ENCODE assay signal across 11 cellular contexts in the genomic region with DNA sequence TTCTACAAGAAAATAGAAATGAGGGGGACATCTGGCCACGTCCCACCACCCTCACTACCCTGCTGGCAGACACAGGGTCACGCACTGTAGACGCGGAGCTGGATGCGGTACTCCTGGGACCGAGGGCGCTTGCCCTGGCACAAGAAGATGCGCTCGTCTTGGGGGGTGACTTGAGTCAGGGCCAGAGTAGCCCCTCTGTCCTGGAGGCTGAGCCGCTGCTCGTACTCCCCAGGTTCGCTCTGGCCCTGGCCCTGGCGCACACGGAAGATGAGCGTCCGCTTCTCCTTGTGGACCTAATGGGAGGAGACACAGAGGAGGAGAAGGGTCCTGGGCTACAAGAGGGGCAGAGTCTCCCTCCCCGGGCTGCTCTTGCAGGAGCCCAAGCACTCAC. TPM values are rescaled to one million over a fixed set of nuclear protein-coding genes. Genes with fewer than 3 reads are reported as not detected.
DNase-seq lines count a peak whose midpoint lies in the region; ATAC-seq and TF ChIP-seq lines count a peak whose summit lies in the region.
"Had no signal": no experiment of that assay in that cellular context is flagged by ENCODE, and none has a peak within 500 bp of the region (broad histone marks: within the 10 kb centered on the region; RNA-seq: fewer than 3 reads in every experiment).

No MANE protein-coding gene starts in this region.

- H3K27me3 ChIP-seq in CD8-positive, alpha-beta memory T cell (ENCODE audit: insufficient read depth, low read length, poor library complexity, severe bottlenecking), result peaks cover 14% of the 10 kb centered on the region
- H3K27me3 ChIP-seq in OCI-LY3 (ENCODE audit: low read depth, low read length), result peaks cover 14% of the 10 kb centered on the region

- 0 out of 2 replicates have a peak overlapping the region, but pooled peaks have one; percentile 100 for H3K4me2 ChIP-seq in OCI-LY3 (ENCODE audit: low read length)

- no peaks in the 10 kb centered on the region for H3K36me3 Mint-ChIP-seq in CD8-positive, alpha-beta memory T cell

- H3K4me1 ChIP-seq in CD8-positive, alpha-beta memory T cell (ENCODE audit: insufficient read depth, low read length), result peaks cover 23% of the 10 kb centered on the region
- H3K4me1 ChIP-seq in OCI-LY3 (ENCODE audit: low read length) (peaks cover 40% of the 10 kb centered on the region), mucosa of descending colon (ENCODE audit: low read depth) (peaks cover 29% of the 10 kb centered on the region)

- no peak overlapping the region for H3K4me3 ChIP-seq in CD8-positive, alpha-beta memory T cell (ENCODE audit: low read length)
- H3K4me3 ChIP-seq in OCI-LY3 (ENCODE audit: low read length) (no peak overlapping the region; the same call in 1 of the 2 replicates), epithelial cell of proximal tubule (ENCODE audit: low read depth, low read length) (peak overlapping the region; percentile 76), mucosa of descending colon (no peak overlapping the region)

- no peaks in the 10 kb centered on the region for H3K9me3 ChIP-seq in CD8-positive, alpha-beta memory T cell (ENCODE audit: low read length)
- H3K9me3 ChIP-seq in OCI-LY3 (ENCODE audit: insufficient read depth, low read length) (no peaks in the 10 kb centered on the region), mucosa of descending colon (no peaks in the 10 kb centered on the region)

- POLR2A ChIA-PET in CD8-positive, alpha-beta memory T cell (lab: Charles Lee), result interaction anchor here (0.6 kb wide), 2 partner anchors 24 to 312 kb away, joined by 3 read pairs; no protein-coding TSS in a partner anchor

- no peak for DNase-seq in CD8-positive, alpha-beta memory T cell
- DNase-seq in epithelial cell of proximal tubule (ENCODE audit: low read depth) (no peak), retina (peak; percentile 10), mucosa of descending colon (no peak), DMS114 treated with DMSO at 0.1 percent for 48 hours (lab: John Stamatoyannopoulos, UW; ENCODE audit: unreplicated experiment) (no peak)
- DNase-seq: activated CD4-positive, CD25-positive, alpha-beta regulatory T cell treated with anti-CD3 and anti-CD28 coated beads, Interleukin-2, amount 50 U/mL, for 72 hours; foreskin fibroblast; GOT3 had no signal

- H3K27me3 Mint-ChIP-seq in CD8-positive, alpha-beta memory T cell, result peaks cover 14 to 30% of the 10 kb centered on the region in 2 donors

- no peaks in the 10 kb centered on the region for H4K20me1 ChIP-seq in OCI-LY3 (ENCODE audit: insufficient read depth, low read length)

- H3K79me2 ChIP-seq in OCI-LY3 (ENCODE audit: low read length), result no peaks in the 10 kb centered on the region

- CTCF ChIA-PET in CD8-positive, alpha-beta memory T cell (lab: Charles Lee), result interaction anchor here (1.1 to 1.8 kb wide), 4 partner anchors 9 to 119 kb away, joined by 3 to 4 read pairs (median 3); no protein-coding TSS in a partner anchor

- no peak overlapping the region for H2AFZ ChIP-seq in OCI-LY3 (ENCODE audit: low read depth, low read length)

- ATAC-seq in GM19452 (IDR thresholded peaks at IDR 0.05; ENCODE audit: unreplicated experiment), result no peak
- no peak for ATAC-seq in mucosa of descending colon
- ATAC-seq in HG03565 (IDR thresholded peaks at IDR 0.05; ENCODE audit: unreplicated experiment), result no peak

- H3K9me3 Mint-ChIP-seq in CD8-positive, alpha-beta memory T cell, result no peaks in the 10 kb centered on the region

- H3K4me3 Mint-ChIP-seq in CD8-positive, alpha-beta memory T cell, result peak overlapping the region in 5 of 7 donors; percentile 22 to 76 (median 69)

- H3K27ac Mint-ChIP-seq in CD8-positive, alpha-beta memory T cell, result peak overlapping the region in 1 of 8 donors; percentile 48

- intact Hi-C loops in mucosa of descending colon (cut with DNase I, micrococcal nuclease), result no loop called here

- no peak overlapping the region for H3K27ac ChIP-seq in CD8-positive, alpha-beta memory T cell (ENCODE audit: low read depth, low read length)
- no peak overlapping the region for H3K27ac ChIP-seq in OCI-LY3 (ENCODE audit: low read length)

- H3K9ac ChIP-seq in OCI-LY3 (ENCODE audit: low read length), result no peak overlapping the region

- TF ChIP-seq CTCF in OCI-LY3 (IDR thresholded peaks at IDR 0.05; ENCODE audit: low read depth, low read length) (no peak), epithelial cell of proximal tubule (conservative IDR thresholded peaks at IDR 0.05; ENCODE audit: low read depth, low read length) (no peak), mucosa of descending colon (IDR thresholded peaks at IDR 0.05) (no peak)

- no peaks in the 10 kb centered on the region for H3K36me3 ChIP-seq in CD8-positive, alpha-beta memory T cell (ENCODE audit: insufficient read depth, low read length)
- H3K36me3 ChIP-seq in OCI-LY3 (replicated peaks; ENCODE audit: low read depth, low read length) (no peaks in the 10 kb centered on the region), mucosa of descending colon (ENCODE audit: low read depth) (no peaks in the 10 kb centered on the region)

- peaks cover 7 to 40% (median 19%) of the 10 kb centered on the region in 3 donors for H3K4me1 Mint-ChIP-seq in CD8-positive, alpha-beta memory T cell

RNA-seq across cellular contexts. Expression of a gene that starts 2.2 kb away (rescaled TPM):
- 1 to 10 TPM; 2.0 to 2.7 TPM for total RNA-seq in CD8-positive, alpha-beta memory T cell
- 1.6 TPM for polyA plus RNA-seq in CD8-positive, alpha-beta memory T cell
- total RNA-seq in epithelial cell of proximal tubule (660 and 1,105 TPM in 2 replicates), mucosa of descending colon (100 to 1,000 TPM in 1 of 3 donors, 10 to 100 TPM in 1, 1 to 10 TPM in 1; 9.7 to 186 (median 32.5) TPM)

RNA-seq across cellular contexts. Expression of a gene that starts 19.6 kb away (rescaled TPM):
- 10 to 100 TPM; 33.2 to 34.8 TPM for total RNA-seq in CD8-positive, alpha-beta memory T cell
- 46.1 TPM for polyA plus RNA-seq in CD8-positive, alpha-beta memory T cell
- 18.6 and 21.8 TPM in 2 replicates for total RNA-seq in epithelial cell of proximal tubule
- total RNA-seq in mucosa of descending colon, result 10 to 100 TPM; 20.7 to 24.7 (median 23.7) TPM

RNA-seq across cellular contexts. Expression of a gene that starts 25.9 kb away (rescaled TPM):
- not detected for total RNA-seq in CD8-positive, alpha-beta memory T cell
- not detected for polyA plus RNA-seq in CD8-positive, alpha-beta memory T cell
- total RNA-seq in epithelial cell of proximal tubule (0.87 and 1.8 TPM in 2 replicates), mucosa of descending colon (10 to 100 TPM in 1 of 3 donors, 1 to 10 TPM in 2; 5.1 to 13.9 (median 9.3) TPM)

RNA-seq across cellular contexts. Expression of a gene that starts 31.8 kb away (rescaled TPM):
- total RNA-seq in CD8-positive, alpha-beta memory T cell, result not detected
- not detected for polyA plus RNA-seq in CD8-positive, alpha-beta memory T cell
- total RNA-seq in epithelial cell of proximal tubule (not detected in 2 replicates), mucosa of descending colon (not detected)
